Comparison of ENCODE assay signal across 10 cellular contexts in genomic region chr15:85494035-85494793, GRCh38.
DNase-seq lines count a peak whose midpoint lies in the region; ATAC-seq and TF ChIP-seq lines count a peak whose summit lies in the region.
"Had no signal": no experiment of that assay in that cellular context is flagged by ENCODE, and none has a peak within 500 bp of the region (broad histone marks: within the 10 kb centered on the region; RNA-seq: fewer than 3 reads in every experiment).

No MANE protein-coding gene starts in this region.

- no peak for TF ChIP-seq POLR2A in breast epithelium (IDR thresholded peaks at IDR 0.05)

- CTCF ChIA-PET in MCF 10A (lab: Yijun Ruan, JAX), result interaction anchor here (0.6 to 2.3 kb wide), 6 partner anchors 7 to 163 kb away, joined by 3 to 9 read pairs (median 6); no protein-coding TSS in a partner anchor

- H3K27me3 Mint-ChIP-seq in MCF 10A (ENCODE audit: insufficient read depth, unreplicated experiment), result no peaks in the 10 kb centered on the region

- H3K4me1 Mint-ChIP-seq in MCF 10A (ENCODE audit: insufficient read depth, unreplicated experiment), result peaks cover 40% of the 10 kb centered on the region

- no peaks in the 10 kb centered on the region for H3K36me3 ChIP-seq in breast epithelium
- no peaks in the 10 kb centered on the region for H3K36me3 ChIP-seq in kidney epithelial cell (ENCODE audit: control insufficient read depth, insufficient read depth, low read length)
- H3K36me3 ChIP-seq in aorta (ENCODE audit: control insufficient read depth in 1 of 2, insufficient read depth in 2 of 2, low read length in 1 of 2), result no peaks in the 10 kb centered on the region
- H3K36me3 ChIP-seq: gastrocnemius medialis, tibial artery had no signal

- ATAC-seq in aorta (ENCODE audit: low FRiP score), result peak; percentile 44

- POLR2A ChIA-PET in MCF 10A (lab: Yijun Ruan, JAX), result interaction anchor here (0.7 to 1.5 kb wide), 6 partner anchors 9 to 212 kb away, joined by 3 to 6 read pairs (median 3); no protein-coding TSS in a partner anchor

- no peaks in the 10 kb centered on the region for H3K27me3 ChIP-seq in breast epithelium
- H3K27me3 ChIP-seq in kidney epithelial cell (ENCODE audit: control insufficient read depth, insufficient read depth, low read length), result no peaks in the 10 kb centered on the region
- no peaks in the 10 kb centered on the region for H3K27me3 ChIP-seq in aorta (ENCODE audit: control insufficient read depth in 1 of 2, insufficient read depth in 2 of 2, low read length in 1 of 2)
- H3K27me3 ChIP-seq: gastrocnemius medialis, tibial artery had no signal

- TF ChIP-seq CTCF in MCF 10A (IDR thresholded peaks at IDR 0.05; ENCODE audit: unreplicated experiment) (no peak), breast epithelium (IDR thresholded peaks at IDR 0.05) (no peak), kidney epithelial cell (IDR thresholded peaks at IDR 0.05; ENCODE audit: insufficient read depth, low read length, poor library complexity, severe bottlenecking) (no peak), GM20000 (IDR thresholded peaks at IDR 0.05; ENCODE audit: extremely low read depth, missing control alignments) (no peak)

- H3K4me1 ChIP-seq in breast epithelium (no peaks in the 10 kb centered on the region), aorta (ENCODE audit: control insufficient read depth in 1 of 2, insufficient read depth in 2 of 2, low read length in 2 of 2) (no peaks in the 10 kb centered on the region)

- H3K27ac ChIP-seq in breast epithelium (no peak overlapping the region), aorta (ENCODE audit: low read depth in 1 of 2, low read length in 2 of 2) (no peak overlapping the region)
- H3K27ac ChIP-seq: tibial artery had no signal

- peak; percentile 86 for DNase-seq in MCF 10A (ENCODE audit: unreplicated experiment)
- DNase-seq in breast epithelium (ENCODE audit: low spot score in 2 of 2), result no peak
- DNase-seq in amniotic stem cell (lab: John Stamatoyannopoulos, UW), result peak; percentile 30
- DNase-seq in kidney epithelial cell (ENCODE audit: low read depth), result peak; percentile 95
- no peak for DNase-seq in aorta
- DNase-seq in GM20000 (ENCODE audit: low spot score), result no peak
- no peak for DNase-seq in stimulated activated CD4-positive, alpha-beta T cell treated with anti-CD3 and anti-CD28 coated beads, Interleukin-1b, Interleukin-23, amount 100 ng/mL, for 48 hours
- no peak for DNase-seq in activated gamma-delta T cell treated with Interleukin-2 at 50 U/mL for 16 hours
- DNase-seq: gastrocnemius medialis, tibial artery had no signal

- H3K9me3 Mint-ChIP-seq in MCF 10A (ENCODE audit: unreplicated experiment), result no peaks in the 10 kb centered on the region

- H3K4me3 Mint-ChIP-seq in MCF 10A (ENCODE audit: unreplicated experiment), result peak overlapping the region; percentile 25

- WGBS in aorta, 2 donors, result 86 to 92% methylated on average over 5 of the region's 5 CpGs

- H3K4me3 ChIP-seq in breast epithelium, result no peak overlapping the region
- no peak overlapping the region for H3K4me3 ChIP-seq in kidney epithelial cell (ENCODE audit: low read depth, low read length)
- no peak overlapping the region for H3K4me3 ChIP-seq in aorta (ENCODE audit: low read length in 2 of 2)
- H3K4me3 ChIP-seq: gastrocnemius medialis, tibial artery had no signal

- intact Hi-C loops in MCF 10A (cut with micrococcal nuclease) (loop anchor here (5.0 to 10.0 kb wide), 2 partner anchors 112 to 341 kb away; partner anchors contain the start of gene AKAP13), breast epithelium (cut with DNase I; ENCODE audit: low total_unique reads) (no loop called here), aorta (cut with DNase I) (loop anchor here in 1 of 2 donors (10.0 kb wide), 1 partner anchor 341 kb away; no protein-coding TSS in a partner anchor)

- BruUV-seq in MCF 10A (replicated peaks; lab: Mats Ljungman, UMichigan), result TSS peak; percentile 43

- H3K27ac Mint-ChIP-seq in MCF 10A (ENCODE audit: low read depth, unreplicated experiment), result peak overlapping the region; percentile 66

- H3K9me3 ChIP-seq in breast epithelium (no peaks in the 10 kb centered on the region), aorta (ENCODE audit: control insufficient read depth, low read length) (no peaks in the 10 kb centered on the region)
- H3K9me3 ChIP-seq: gastrocnemius medialis, tibial artery had no signal

- H3K36me3 Mint-ChIP-seq in MCF 10A (ENCODE audit: insufficient read depth, unreplicated experiment), result peaks cover 15% of the 10 kb centered on the region

Comparison
In these comparisons a context has a peak if more than half of its experiments do, and no peak if none do; other contexts are left out.
1. DNase-seq: peak in MCF 10A (single experiment), amniotic stem cell (single experiment) and kidney epithelial cell (single experiment); none in breast epithelium (0 of 2), aorta (0 of 2), GM20000 (single experiment), stimulated activated CD4-positive, alpha-beta T cell treated with anti-CD3 and anti-CD28 coated beads, Interleukin-1b, Interleukin-23, amount 100 ng/mL, for 48 hours (single experiment) and activated gamma-delta T cell treated with Interleukin-2 at 50 U/mL for 16 hours (single experiment).